26 cellular contexts compared by ENCODE assay signal in genomic region chr13:79447141-79447540, GRCh38.
"Had no signal": no experiment of that assay in that cellular context is flagged by ENCODE, and none has a peak within 500 bp of the region (broad histone marks: within the 10 kb centered on the region; RNA-seq: fewer than 3 reads in every experiment).

No MANE protein-coding gene starts in this region.

- H3K27me3 ChIP-seq: ovary, right atrium auricular region, right lobe of liver, stomach, testis, thyroid gland, transverse colon, upper lobe of left lung, vagina had no signal

- H3K4me3 Mint-ChIP-seq: immature natural killer cell; mesothelial cell of epicardium; naive thymus-derived CD4-positive, alpha-beta T cell; nephron; neural crest cell; stimulated activated naive B cell treated with anti-CD40 and anti-IgM and Interleukin-4, amounts not matched to agents 10 μg/mL and 1 μg/mL and 100 μg/mL, for 72 hours had no signal

- FAIRE-seq: islet of Langerhans had no signal

- H3K4me3 ChIP-seq: left ventricle myocardium inferior, lung, ovary, right atrium auricular region, right lobe of liver, smooth muscle cell, stomach, testis, thyroid gland, transverse colon, upper lobe of left lung, vagina had no signal

- H3K4me1 Mint-ChIP-seq: nephron had no signal

- H3K9me3 ChIP-seq: left ventricle myocardium inferior, ovary, right atrium auricular region, right lobe of liver, stomach, testis, thyroid gland, transverse colon, upper lobe of left lung, vagina had no signal

- H3K36me3 Mint-ChIP-seq: immature natural killer cell, mesothelial cell of epicardium had no signal

- ATAC-seq: naive thymus-derived CD4-positive, alpha-beta T cell; right lobe of liver; stimulated activated naive B cell treated with anti-CD40 and anti-IgM and Interleukin-4, amounts not matched to agents 10 μg/mL and 1 μg/mL and 100 μg/mL, for 72 hours; stimulated activated naive CD8-positive, alpha-beta T cell treated with anti-CD3 and anti-CD28 coated beads, Interleukin-15, Interleukin-2, amounts not matched to agents 100 U/mL and 50 U/mL, for 24 hours had no signal

- H3K27me3 Mint-ChIP-seq: naive thymus-derived CD4-positive, alpha-beta T cell had no signal

- H3K9me3 Mint-ChIP-seq: immature natural killer cell, mesothelial cell of epicardium, nephron, neural crest cell had no signal

- H3K36me3 ChIP-seq: left ventricle myocardium inferior, neutrophil, ovary, right atrium auricular region, right lobe of liver, stomach, thyroid gland, transverse colon, upper lobe of left lung, vagina had no signal

- H3K4me1 ChIP-seq: left ventricle myocardium inferior, right atrium auricular region, right lobe of liver, stomach, testis, thyroid gland, vagina had no signal

- H3K4me2 ChIP-seq: smooth muscle cell had no signal

- DNase-seq: hypothalamus; immature natural killer cell; left ventricle myocardium inferior; naive thymus-derived CD4-positive, alpha-beta T cell; occipital lobe; ovary; right lobe of liver; stimulated activated CD4-positive, alpha-beta T cell treated with anti-CD3 and anti-CD28 coated beads, Interleukin-1b, Interleukin-23, amount 100 ng/mL, for 48 hours; stimulated activated CD4-positive, alpha-beta T cell treated with anti-CD3 and anti-CD28 coated beads, Interleukin-2, amount 100 ng/mL, for 48 hours; stimulated activated naive B cell treated with anti-CD40 and anti-IgM and Interleukin-4, amounts not matched to agents 10 μg/mL and 1 μg/mL and 100 μg/mL, for 72 hours; stimulated activated naive CD8-positive, alpha-beta T cell treated with anti-CD3 and anti-CD28 coated beads, Interleukin-15, Interleukin-2, amounts not matched to agents 100 U/mL and 50 U/mL, for 24 hours; stomach; testis; thyroid gland; transverse colon; upper lobe of left lung had no signal

- H3K27ac ChIP-seq: left ventricle myocardium inferior, neutrophil, ovary, right atrium auricular region, right lobe of liver, stomach, testis, thyroid gland, transverse colon, upper lobe of left lung, vagina had no signal

- H3K27ac Mint-ChIP-seq: mesothelial cell of epicardium; nephron; progenitor cell of endocrine pancreas; stimulated activated naive B cell treated with anti-CD40 and anti-IgM and Interleukin-4, amounts not matched to agents 10 μg/mL and 1 μg/mL and 100 μg/mL, for 72 hours had no signal
